Comparison of ENCODE assay signal across 8 cellular contexts in the genomic region with DNA sequence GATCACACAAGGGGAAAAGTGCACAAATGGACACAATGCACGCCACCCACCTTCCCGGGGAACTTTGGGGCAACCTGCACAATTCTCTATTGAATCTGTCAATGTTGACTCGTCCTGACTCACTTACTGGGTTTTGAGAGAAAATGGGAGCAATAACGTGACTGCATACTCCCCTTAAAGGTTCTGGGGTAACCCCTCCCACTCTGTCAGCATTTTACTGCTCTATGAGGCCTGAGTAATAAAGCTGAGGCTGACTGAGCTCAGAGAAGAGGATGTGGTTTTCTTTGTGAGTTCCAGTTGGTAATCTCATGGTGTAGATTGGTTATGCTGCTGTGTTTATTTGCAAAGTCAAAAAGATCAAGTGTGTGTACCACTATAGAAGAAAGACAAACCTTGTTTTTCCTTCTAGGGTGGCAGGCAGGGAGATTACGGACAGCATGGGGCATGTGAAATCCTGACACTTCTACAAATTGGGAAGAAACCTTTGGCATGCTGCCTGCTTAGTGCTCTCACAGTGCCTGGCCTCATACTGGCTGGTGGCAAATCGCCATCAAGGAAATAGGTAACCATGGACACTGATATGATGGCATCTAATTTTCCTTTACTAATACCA. TPM values are rescaled to one million over a fixed set of nuclear protein-coding genes. Genes with fewer than 3 reads are reported as not detected.
A peak's percentile ranks its signal among the peaks of the same experiment; 100 is the strongest.
DNase-seq lines count a peak whose midpoint lies in the region; ATAC-seq, FAIRE-seq and TF ChIP-seq lines count a peak whose summit lies in the region.

No MANE protein-coding gene starts in this region.

- no peak for TF ChIP-seq RAD21 in HepG2 (CRISPR knock-in tag; IDR thresholded peaks at IDR 0.05)

- no peak for TF ChIP-seq POLR2A in right lobe of liver (IDR thresholded peaks at IDR 0.05)
- TF ChIP-seq POLR2A in HepG2 (IDR thresholded peaks at IDR 0.05; ENCODE audit: insufficient read depth in 1 of 2, low read depth in 2 of 2, low read length in 2 of 2) = no peak

- H3K36me3 ChIP-seq in right lobe of liver (peaks cover 0 to 17% (median 3%) of the 10 kb centered on the region in 4 donors), HepG2 (replicated peaks in 1 of 2; ENCODE audit: control insufficient read depth in 1 of 2, insufficient read depth in 2 of 2, low read length in 2 of 2) (peaks cover 10 to 42% of the 10 kb centered on the region in 2 experiments), PC-3 (ENCODE audit: low read depth, low read length) (peaks cover 13% of the 10 kb centered on the region; the same call in 1 of the 2 replicates), keratinocyte (ENCODE audit: control insufficient read depth in 2 of 2, extremely low read depth in 1 of 2, insufficient read depth in 2 of 2, low read length in 2 of 2) (peaks cover 5 to 21% of the 10 kb centered on the region in 2 experiments)

- POLR2A ChIA-PET in HepG2 (lab: Yijun Ruan, JAX) = interaction anchor here (1.2 to 2.3 kb wide), 2 partner anchors 16 to 17 kb away, joined by 3 to 8 read pairs; a partner anchor contains a TSS
- POLR2A ChIA-PET in PC-3 (lab: Charles Lee; ENCODE audit: unreplicated experiment) = interaction anchor here (0.5 to 1.0 kb wide), 4 partner anchors 18 to 342 kb away, joined by 3 to 10 read pairs (median 7); no protein-coding TSS in a partner anchor

- no peaks in the 10 kb centered on the region for H3K9me3 ChIP-seq in right lobe of liver
- no peaks in the 10 kb centered on the region for H3K9me3 ChIP-seq in HepG2 (ENCODE audit: low read length)
- H3K9me3 ChIP-seq in PC-3 (ENCODE audit: low read length) = no peaks in the 10 kb centered on the region
- no peaks in the 10 kb centered on the region for H3K9me3 ChIP-seq in keratinocyte (ENCODE audit: control insufficient read depth, low read depth, low read length)

- H3K9me2 ChIP-seq in PC-3 (replicated peaks; ENCODE audit: low read length) = no peaks in the 10 kb centered on the region

- no peak for FAIRE-seq in HepG2 (lab: Jason Lieb, UNC)
- FAIRE-seq in keratinocyte (lab: Jason Lieb, UNC) = peak; percentile 98

- H3K4me1 Mint-ChIP-seq in activated T-cell treated with anti-CD3 and anti-CD28 coated beads, Interleukin-2, amount 50 U/mL, for 72 hours (ENCODE audit: low read depth) = peaks cover 51% of the 10 kb centered on the region
- H3K4me1 Mint-ChIP-seq in stimulated activated naive CD8-positive, alpha-beta T cell treated with anti-CD3 and anti-CD28 coated beads, Interleukin-15, Interleukin-2, amounts not matched to agents 100 ng/mL and 50 ng/mL, for 24 hours (ENCODE audit: low read depth) = peaks cover 59% of the 10 kb centered on the region
- peaks cover 6% of the 10 kb centered on the region for H3K4me1 Mint-ChIP-seq in progenitor cell of endocrine pancreas (ENCODE audit: low read depth)

- no peaks in the 10 kb centered on the region for H3K27me3 Mint-ChIP-seq in activated T-cell treated with anti-CD3 and anti-CD28 coated beads, Interleukin-2, amount 50 U/mL, for 72 hours (ENCODE audit: low read depth)
- no peaks in the 10 kb centered on the region for H3K27me3 Mint-ChIP-seq in stimulated activated naive CD8-positive, alpha-beta T cell treated with anti-CD3 and anti-CD28 coated beads, Interleukin-15, Interleukin-2, amounts not matched to agents 100 ng/mL and 50 ng/mL, for 24 hours
- H3K27me3 Mint-ChIP-seq in progenitor cell of endocrine pancreas = no peaks in the 10 kb centered on the region

- H3K4me3 ChIP-seq in right lobe of liver (no peak overlapping the region), HepG2 (replicated peaks in 1 of 3; ENCODE audit: insufficient read depth in 1 of 3, low read depth in 2 of 3, low read length in 3 of 3) (no peak overlapping the region), PC-3 (ENCODE audit: low read length) (peak overlapping the region; percentile 50), keratinocyte (ENCODE audit: control insufficient read depth in 2 of 3, extremely low read depth in 1 of 3, insufficient read depth in 2 of 3, low read depth in 1 of 3, low read length in 3 of 3) (no peak overlapping the region)

- in situ Hi-C loops in HepG2 (cut with HindIII; ENCODE audit: extremely low pct_ligation_motif_present, low pct_unique_long_range_greater_than_20kb) = no loop called here

- H3K9ac ChIP-seq in HepG2 (ENCODE audit: insufficient read depth, low read depth, low read length) (no peak overlapping the region), PC-3 (ENCODE audit: low read length) (peak overlapping the region; percentile 87), keratinocyte (ENCODE audit: control insufficient read depth, extremely low read depth, insufficient read depth, low read length) (peak overlapping the region; percentile 41)

- CTCF ChIA-PET in HepG2 (lab: Yijun Ruan, JAX; ENCODE audit: low intra/inter-chr PET ratio, low total read pairs) = no interaction called here
- CTCF ChIA-PET in PC-3 (lab: Charles Lee) = interaction anchor here (0.6 to 2.8 kb wide), 3 partner anchors 18 to 252 kb away, joined by 3 to 16 read pairs (median 5); no protein-coding TSS in a partner anchor

- peak overlapping the region; percentile 93 for H3K27ac Mint-ChIP-seq in activated T-cell treated with anti-CD3 and anti-CD28 coated beads, Interleukin-2, amount 50 U/mL, for 72 hours
- H3K27ac Mint-ChIP-seq in stimulated activated naive CD8-positive, alpha-beta T cell treated with anti-CD3 and anti-CD28 coated beads, Interleukin-15, Interleukin-2, amounts not matched to agents 100 ng/mL and 50 ng/mL, for 24 hours = peak overlapping the region; percentile 95
- no peak overlapping the region for H3K27ac Mint-ChIP-seq in progenitor cell of endocrine pancreas

- ATAC-seq in right lobe of liver (peak; percentile 40 to 49 (median 45)), HepG2 (no peak), HG03039 (IDR thresholded peaks at IDR 0.05; ENCODE audit: unreplicated experiment) (peak; percentile 81), PC-3 (peak; percentile 84)
- peak; percentile 94 to 96 for ATAC-seq in activated T-cell treated with anti-CD3 and anti-CD28 coated beads, Interleukin-2, amount 50 U/mL, for 72 hours (replicated peaks in 1 of 2)

- no peak for DNase-seq in right lobe of liver
- DNase-seq in HepG2 (ENCODE audit: low spot score) = no peak
- peak; percentile 99 for DNase-seq in PC-3
- DNase-seq in activated T-cell treated with anti-CD3 and anti-CD28 coated beads, Interleukin-2, amount 50 U/mL, for 72 hours = peak; percentile 73 to 80
- DNase-seq in keratinocyte (ENCODE audit: low read depth, low spot score) = peak; percentile 76
- no peak for DNase-seq in progenitor cell of endocrine pancreas (ENCODE audit: low spot score, unreplicated experiment)

- H4K20me1 ChIP-seq in HepG2 (ENCODE audit: insufficient read depth, low read length) (no peaks in the 10 kb centered on the region), PC-3 (ENCODE audit: low read length) (no peaks in the 10 kb centered on the region), keratinocyte (ENCODE audit: control insufficient read depth, extremely low read depth, insufficient read depth, low read length) (no peaks in the 10 kb centered on the region)

- peaks cover 2% of the 10 kb centered on the region for H3K9me1 ChIP-seq in keratinocyte (ENCODE audit: control insufficient read depth, extremely low read depth, insufficient read depth, low read length)

- H3K4me2 ChIP-seq in HepG2 (ENCODE audit: low read depth, low read length) (no peak overlapping the region), PC-3 (ENCODE audit: low read length) (peak overlapping the region; percentile 82), keratinocyte (ENCODE audit: control insufficient read depth, extremely low read depth, insufficient read depth, low read depth, low read length) (peak overlapping the region; percentile 62)

- H3K27ac ChIP-seq in right lobe of liver = no peak overlapping the region
- no peak overlapping the region for H3K27ac ChIP-seq in HepG2 (ENCODE audit: extremely low read length, insufficient read depth, low read length)
- peak overlapping the region; percentile 97 for H3K27ac ChIP-seq in PC-3 (ENCODE audit: low read length)
- peak overlapping the region; percentile 81 for H3K27ac ChIP-seq in keratinocyte (ENCODE audit: control insufficient read depth, insufficient read depth, low read length)

- no peak for TF ChIP-seq CTCF in right lobe of liver (IDR thresholded peaks at IDR 0.05)
- no peak for TF ChIP-seq CTCF in HepG2 (CRISPR knock-in tag; IDR thresholded peaks at IDR 0.05)
- TF ChIP-seq CTCF in PC-3 (conservative IDR thresholded peaks at IDR 0.05; ENCODE audit: low read depth, low read length) = no peak
- no peak for TF ChIP-seq CTCF in keratinocyte (optimal IDR thresholded peaks at IDR 0.05 in 1 of 3, IDR thresholded peaks at IDR 0.05 in 1 of 3, conservative IDR thresholded peaks at IDR 0.05 in 1 of 3; ENCODE audit: extremely low read depth in 1 of 3, insufficient read depth in 2 of 3, low read length in 3 of 3)
- TF ChIP-seq CTCF in progenitor cell of endocrine pancreas (IDR thresholded peaks at IDR 0.05; ENCODE audit: unreplicated experiment) = no peak

- peaks cover 10 to 12% of the 10 kb centered on the region in 2 donors for H3K36me3 Mint-ChIP-seq in activated T-cell treated with anti-CD3 and anti-CD28 coated beads, Interleukin-2, amount 50 U/mL, for 72 hours (ENCODE audit: insufficient read depth in 2 of 2)
- peaks cover 50% of the 10 kb centered on the region for H3K36me3 Mint-ChIP-seq in stimulated activated naive CD8-positive, alpha-beta T cell treated with anti-CD3 and anti-CD28 coated beads, Interleukin-15, Interleukin-2, amounts not matched to agents 100 ng/mL and 50 ng/mL, for 24 hours (ENCODE audit: low read depth)
- peaks cover 25% of the 10 kb centered on the region for H3K36me3 Mint-ChIP-seq in progenitor cell of endocrine pancreas (ENCODE audit: insufficient read depth)

- dilution Hi-C loops in keratinocyte (cut with MboI; ENCODE audit: extremely low pct_ligation_motif_present, low sequenced_read_pairs) = no loop called here

- peak overlapping the region; percentile 84 to 86 for H3K4me3 Mint-ChIP-seq in activated T-cell treated with anti-CD3 and anti-CD28 coated beads, Interleukin-2, amount 50 U/mL, for 72 hours
- H3K4me3 Mint-ChIP-seq in stimulated activated naive CD8-positive, alpha-beta T cell treated with anti-CD3 and anti-CD28 coated beads, Interleukin-15, Interleukin-2, amounts not matched to agents 100 ng/mL and 50 ng/mL, for 24 hours = peak overlapping the region; percentile 66
- no peak overlapping the region for H3K4me3 Mint-ChIP-seq in progenitor cell of endocrine pancreas (ENCODE audit: low read depth)

- H3K4me1 ChIP-seq in right lobe of liver = peaks cover 0 to 31% (median 14%) of the 10 kb centered on the region in 4 donors
- no peaks in the 10 kb centered on the region for H3K4me1 ChIP-seq in HepG2 (ENCODE audit: insufficient read depth, low read length)
- H3K4me1 ChIP-seq in PC-3 (ENCODE audit: insufficient read depth, low read length) = peaks cover 34% of the 10 kb centered on the region
- peaks cover 38% of the 10 kb centered on the region for H3K4me1 ChIP-seq in keratinocyte (ENCODE audit: control insufficient read depth, extremely low read depth, insufficient read depth, low read length)

- TF ChIP-seq EP300 in HepG2 (IDR thresholded peaks at IDR 0.05; ENCODE audit: low read depth in 2 of 2, low read length in 2 of 2) (no peak), HepG2 (CRISPR knock-in tag; IDR thresholded peaks at IDR 0.05; ENCODE audit: borderline replicate concordance) (no peak)

- H3K27me3 ChIP-seq in right lobe of liver = no peaks in the 10 kb centered on the region
- H3K27me3 ChIP-seq in HepG2 (ENCODE audit: control insufficient read depth in 1 of 2, insufficient read depth in 2 of 2, low read length in 2 of 2) = no peaks in the 10 kb centered on the region
- no peaks in the 10 kb centered on the region for H3K27me3 ChIP-seq in PC-3 (ENCODE audit: low read length)
- H3K27me3 ChIP-seq in keratinocyte (ENCODE audit: control insufficient read depth, extremely low read depth, insufficient read depth, low read length) = no peaks in the 10 kb centered on the region

- intact Hi-C loops in right lobe of liver (cut with DNase I) (loop anchor here in 1 of 2 donors (10.0 kb wide), 1 partner anchor 371 kb away; no protein-coding TSS in a partner anchor), HepG2 (cut with micrococcal nuclease; ENCODE audit: unreplicated experiment) (no loop called here), PC-3 (cut with micrococcal nuclease) (loop anchor here (1.0 to 10.0 kb wide), 5 partner anchors 18 to 381 kb away; a partner anchor contains a TSS)

- no peaks in the 10 kb centered on the region for H3K9me3 Mint-ChIP-seq in activated T-cell treated with anti-CD3 and anti-CD28 coated beads, Interleukin-2, amount 50 U/mL, for 72 hours
- no peaks in the 10 kb centered on the region for H3K9me3 Mint-ChIP-seq in stimulated activated naive CD8-positive, alpha-beta T cell treated with anti-CD3 and anti-CD28 coated beads, Interleukin-15, Interleukin-2, amounts not matched to agents 100 ng/mL and 50 ng/mL, for 24 hours
- H3K9me3 Mint-ChIP-seq in progenitor cell of endocrine pancreas (ENCODE audit: low read depth) = no peaks in the 10 kb centered on the region

- BruUV-seq in HepG2 (replicated peaks; lab: Mats Ljungman, UMichigan) = no TSS peak
- no TSS peak for BruUV-seq in PC-3 (replicated peaks; lab: Mats Ljungman, UMichigan)

- no peaks in the 10 kb centered on the region for H3K79me2 ChIP-seq in HepG2 (ENCODE audit: insufficient read depth, low read length)
- no peaks in the 10 kb centered on the region for H3K79me2 ChIP-seq in PC-3 (ENCODE audit: low read length)
- H3K79me2 ChIP-seq in keratinocyte (ENCODE audit: control insufficient read depth, insufficient read depth, low read length) = no peaks in the 10 kb centered on the region

- peaks cover 15% of the 10 kb centered on the region for H3F3A ChIP-seq in PC-3 (ENCODE audit: low read length, unreplicated experiment)

- WGBS in right lobe of liver (ENCODE audit: insufficient coverage, low coverage, low lambda C conversion rate, missing lambda C conversion rate) = 52% methylated on average over 6 of the region's 6 CpGs
- 78% methylated on average over 6 of the region's 6 CpGs for WGBS in HepG2 (ENCODE audit: low lambda C conversion rate)

- no peak overlapping the region for H2AFZ ChIP-seq in HepG2 (ENCODE audit: low read length)
- no peak overlapping the region for H2AFZ ChIP-seq in PC-3 (ENCODE audit: low read length)
- H2AFZ ChIP-seq in keratinocyte (ENCODE audit: control insufficient read depth, low read length) = no peak overlapping the region

RNA-seq across cellular contexts. Expression of a gene that starts 16.1 kb away (rescaled TPM):
- over 10,000 TPM in 2 of 6 experiments, 1,000 to 10,000 TPM in 4; 5,429 to 12,494 (median 8,679) TPM for total RNA-seq in right lobe of liver
- 2,184 and 5,485 TPM in 2 replicates for total RNA-seq in HepG2 (2016; rRNA removed; fragmentation: Illumina TruSeq; extraction: Trizol)
- 1,658 and 1,910 TPM in 2 replicates for total RNA-seq in HepG2 (2016; cell fraction: cytosol; rRNA removed; fragmentation: Illumina TruSeq; extraction: Trizol; ENCODE audit: low read depth)
- total RNA-seq in HepG2 (2016; cell fraction: insoluble cytoplasmic fraction; rRNA removed; fragmentation: Illumina TruSeq; extraction: Trizol) = 2,147 and 5,523 TPM in 2 replicates
- total RNA-seq in HepG2 (2016; cell fraction: membrane; rRNA removed; fragmentation: Illumina TruSeq; extraction: Trizol) = 1,317 and 1,654 TPM in 2 replicates
- total RNA-seq in HepG2 (2016; cell fraction: nucleus; rRNA removed; fragmentation: Illumina TruSeq; extraction: Trizol) = 3,708 and 4,228 TPM in 2 replicates
- polyA plus RNA-seq in HepG2 (2011; rRNA removed) = 1,973 and 2,476 TPM in 2 replicates
- polyA plus RNA-seq in HepG2 (2011; cell fraction: cytosol; rRNA removed) = 3,263 and 3,859 TPM in 2 replicates
- 1,542 and 1,981 TPM in 2 replicates for polyA plus RNA-seq in HepG2 (2011; cell fraction: nucleus; rRNA removed)
- 3,117 and 3,837 TPM in 2 replicates for polyA plus RNA-seq in HepG2 (2012)
- 1,826 and 2,113 TPM in 2 replicates for polyA plus RNA-seq in HepG2 (2016; cell fraction: cytosol; fragmentation: Illumina TruSeq; extraction: Trizol; ENCODE audit: low read depth)
- 1,773 and 1,785 TPM in 2 replicates for polyA plus RNA-seq in HepG2 (2016; cell fraction: insoluble cytoplasmic fraction; fragmentation: Illumina TruSeq; extraction: Trizol; ENCODE audit: low read depth)
- 1,154 and 1,399 TPM in 2 replicates for polyA plus RNA-seq in HepG2 (2016; cell fraction: membrane; fragmentation: Illumina TruSeq; extraction: Trizol; ENCODE audit: low read depth)
- 5,783 and 6,817 TPM in 2 replicates for polyA plus RNA-seq in HepG2 (2016; cell fraction: nucleus; fragmentation: Illumina TruSeq; extraction: Trizol; ENCODE audit: insufficient read depth, low read depth)
- polyA minus RNA-seq in HepG2 (2011; rRNA and poly(A)+ RNA removed; ENCODE audit: low replicate concordance) = 0.49 and 910 TPM in 2 replicates
- 1,155 and 1,457 TPM in 2 replicates for polyA minus RNA-seq in HepG2 (2011; cell fraction: cytosol; rRNA and poly(A)+ RNA removed)
- polyA minus RNA-seq in HepG2 (2011; cell fraction: nucleus; rRNA and poly(A)+ RNA removed) = 210 and 319 TPM in 2 replicates
- total RNA-seq in PC-3 (2014; rRNA removed) = 0.33 TPM in 1 of 2 replicates, not detected in the other
- total RNA-seq in activated T-cell treated with anti-CD3 and anti-CD28 coated beads, Interleukin-2, amount 50 U/mL, for 72 hours = not detected
- 0.10 TPM in 1 of 3 replicates, not detected in the others for polyA plus RNA-seq in keratinocyte
- polyA plus RNA-seq in keratinocyte (2011; ENCODE audit: low read depth) = 0.56 TPM
- not detected in 2 replicates for polyA plus RNA-seq in keratinocyte (2011; cell fraction: cytosol; rRNA removed)
- polyA plus RNA-seq in keratinocyte (2011; cell fraction: nucleus; rRNA removed) = 0.28 TPM in 1 of 2 replicates, not detected in the other
- polyA plus RNA-seq in keratinocyte (2012; ENCODE audit: low replicate concordance) = 0.25 TPM in 1 of 2 replicates, not detected in the other
- 0.20 TPM in 1 of 3 replicates, not detected in the others for polyA minus RNA-seq in keratinocyte
- not detected for polyA minus RNA-seq in keratinocyte (2011; cell fraction: cytosol; rRNA and poly(A)+ RNA removed)
- 0.53 TPM in 1 of 2 replicates, not detected in the other for polyA minus RNA-seq in keratinocyte (2011; cell fraction: nucleus; rRNA and poly(A)+ RNA removed)
- 189 and 203 TPM in 2 replicates for total RNA-seq in progenitor cell of endocrine pancreas

RNA-seq across cellular contexts. Expression of a gene that starts 23.9 kb away (rescaled TPM):
- total RNA-seq in right lobe of liver (over 10,000 TPM in 3 of 6 experiments, 1,000 to 10,000 TPM in 3; 4,225 to 15,106 (median 9,815) TPM), HepG2 (2016; rRNA removed; fragmentation: Illumina TruSeq; extraction: Trizol) (179 and 314 TPM in 2 replicates), PC-3 (2014; rRNA removed) (not detected in 2 replicates), progenitor cell of endocrine pancreas (14.9 and 16.3 TPM in 2 replicates)
- 470 and 617 TPM in 2 replicates for total RNA-seq in HepG2 (2016; cell fraction: cytosol; rRNA removed; fragmentation: Illumina TruSeq; extraction: Trizol; ENCODE audit: low read depth)
- total RNA-seq in HepG2 (2016; cell fraction: insoluble cytoplasmic fraction; rRNA removed; fragmentation: Illumina TruSeq; extraction: Trizol) = 191 and 310 TPM in 2 replicates
- 250 and 324 TPM in 2 replicates for total RNA-seq in HepG2 (2016; cell fraction: membrane; rRNA removed; fragmentation: Illumina TruSeq; extraction: Trizol)
- 211 and 238 TPM in 2 replicates for total RNA-seq in HepG2 (2016; cell fraction: nucleus; rRNA removed; fragmentation: Illumina TruSeq; extraction: Trizol)
- polyA plus RNA-seq in HepG2 (2011; rRNA removed) (687 and 1,005 TPM in 2 replicates), keratinocyte (not detected in 3 replicates)
- 944 and 988 TPM in 2 replicates for polyA plus RNA-seq in HepG2 (2011; cell fraction: cytosol; rRNA removed)
- 255 and 392 TPM in 2 replicates for polyA plus RNA-seq in HepG2 (2011; cell fraction: nucleus; rRNA removed)
- polyA plus RNA-seq in HepG2 (2012) = 921 and 1,213 TPM in 2 replicates
- 724 and 925 TPM in 2 replicates for polyA plus RNA-seq in HepG2 (2016; cell fraction: cytosol; fragmentation: Illumina TruSeq; extraction: Trizol; ENCODE audit: low read depth)
- 243 and 253 TPM in 2 replicates for polyA plus RNA-seq in HepG2 (2016; cell fraction: insoluble cytoplasmic fraction; fragmentation: Illumina TruSeq; extraction: Trizol; ENCODE audit: low read depth)
- 332 and 399 TPM in 2 replicates for polyA plus RNA-seq in HepG2 (2016; cell fraction: membrane; fragmentation: Illumina TruSeq; extraction: Trizol; ENCODE audit: low read depth)
- 479 and 488 TPM in 2 replicates for polyA plus RNA-seq in HepG2 (2016; cell fraction: nucleus; fragmentation: Illumina TruSeq; extraction: Trizol; ENCODE audit: insufficient read depth, low read depth)
- polyA minus RNA-seq in HepG2 (2011; rRNA and poly(A)+ RNA removed; ENCODE audit: low replicate concordance) = 493 TPM in 1 of 2 replicates, not detected in the other
- 182 and 185 TPM in 2 replicates for polyA minus RNA-seq in HepG2 (2011; cell fraction: cytosol; rRNA and poly(A)+ RNA removed)
- 38.8 and 66.1 TPM in 2 replicates for polyA minus RNA-seq in HepG2 (2011; cell fraction: nucleus; rRNA and poly(A)+ RNA removed)
- total RNA-seq in activated T-cell treated with anti-CD3 and anti-CD28 coated beads, Interleukin-2, amount 50 U/mL, for 72 hours = not detected
- not detected for polyA plus RNA-seq in keratinocyte (2011; ENCODE audit: low read depth)
- not detected in 2 replicates for polyA plus RNA-seq in keratinocyte (2011; cell fraction: cytosol; rRNA removed)
- polyA plus RNA-seq in keratinocyte (2011; cell fraction: nucleus; rRNA removed) = not detected in 2 replicates
- not detected in 2 replicates for polyA plus RNA-seq in keratinocyte (2012; ENCODE audit: low replicate concordance)
- not detected in 3 replicates for polyA minus RNA-seq in keratinocyte
- not detected for polyA minus RNA-seq in keratinocyte (2011; cell fraction: cytosol; rRNA and poly(A)+ RNA removed)
- not detected in 2 replicates for polyA minus RNA-seq in keratinocyte (2011; cell fraction: nucleus; rRNA and poly(A)+ RNA removed)

RNA-seq across cellular contexts. Expression of a gene that starts 30.5 kb away (rescaled TPM):
- total RNA-seq in right lobe of liver (1,000 to 10,000 TPM in 2 of 6 experiments, 100 to 1,000 TPM in 2, 10 to 100 TPM in 2; 21.9 to 1,288 (median 117) TPM), HepG2 (2016; rRNA removed; fragmentation: Illumina TruSeq; extraction: Trizol) (1.8 and 3.8 TPM in 2 replicates), PC-3 (2014; rRNA removed) (not detected in 2 replicates), progenitor cell of endocrine pancreas (not detected in 2 replicates)
- total RNA-seq in HepG2 (2016; cell fraction: cytosol; rRNA removed; fragmentation: Illumina TruSeq; extraction: Trizol; ENCODE audit: low read depth) = 1.2 and 2.1 TPM in 2 replicates
- 2.1 and 3.7 TPM in 2 replicates for total RNA-seq in HepG2 (2016; cell fraction: insoluble cytoplasmic fraction; rRNA removed; fragmentation: Illumina TruSeq; extraction: Trizol)
- 2.5 and 3.8 TPM in 2 replicates for total RNA-seq in HepG2 (2016; cell fraction: membrane; rRNA removed; fragmentation: Illumina TruSeq; extraction: Trizol)
- total RNA-seq in HepG2 (2016; cell fraction: nucleus; rRNA removed; fragmentation: Illumina TruSeq; extraction: Trizol) = 1.5 and 3.9 TPM in 2 replicates
- polyA plus RNA-seq in HepG2 (2011; rRNA removed) (7.2 and 11.0 TPM in 2 replicates), keratinocyte (not detected in 3 replicates)
- 9.4 and 10.1 TPM in 2 replicates for polyA plus RNA-seq in HepG2 (2011; cell fraction: cytosol; rRNA removed)
- 4.4 and 6.4 TPM in 2 replicates for polyA plus RNA-seq in HepG2 (2011; cell fraction: nucleus; rRNA removed)
- 5.7 and 7.6 TPM in 2 replicates for polyA plus RNA-seq in HepG2 (2012)
- 1.8 and 2.4 TPM in 2 replicates for polyA plus RNA-seq in HepG2 (2016; cell fraction: cytosol; fragmentation: Illumina TruSeq; extraction: Trizol; ENCODE audit: low read depth)
- polyA plus RNA-seq in HepG2 (2016; cell fraction: insoluble cytoplasmic fraction; fragmentation: Illumina TruSeq; extraction: Trizol; ENCODE audit: low read depth) = 1.6 and 1.8 TPM in 2 replicates
- polyA plus RNA-seq in HepG2 (2016; cell fraction: membrane; fragmentation: Illumina TruSeq; extraction: Trizol; ENCODE audit: low read depth) = 2.4 and 3.3 TPM in 2 replicates
- polyA plus RNA-seq in HepG2 (2016; cell fraction: nucleus; fragmentation: Illumina TruSeq; extraction: Trizol; ENCODE audit: insufficient read depth, low read depth) = 3.5 and 4.1 TPM in 2 replicates
- 4.4 TPM in 1 of 2 replicates, not detected in the other for polyA minus RNA-seq in HepG2 (2011; rRNA and poly(A)+ RNA removed; ENCODE audit: low replicate concordance)
- 2.5 and 3.2 TPM in 2 replicates for polyA minus RNA-seq in HepG2 (2011; cell fraction: cytosol; rRNA and poly(A)+ RNA removed)
- polyA minus RNA-seq in HepG2 (2011; cell fraction: nucleus; rRNA and poly(A)+ RNA removed) = 0.77 and 1.6 TPM in 2 replicates
- not detected for total RNA-seq in activated T-cell treated with anti-CD3 and anti-CD28 coated beads, Interleukin-2, amount 50 U/mL, for 72 hours
- not detected for polyA plus RNA-seq in keratinocyte (2011; ENCODE audit: low read depth)
- not detected in 2 replicates for polyA plus RNA-seq in keratinocyte (2011; cell fraction: cytosol; rRNA removed)
- not detected in 2 replicates for polyA plus RNA-seq in keratinocyte (2011; cell fraction: nucleus; rRNA removed)
- polyA plus RNA-seq in keratinocyte (2012; ENCODE audit: low replicate concordance) = not detected in 2 replicates
- polyA minus RNA-seq in keratinocyte = not detected in 3 replicates
- not detected for polyA minus RNA-seq in keratinocyte (2011; cell fraction: cytosol; rRNA and poly(A)+ RNA removed)
- not detected in 2 replicates for polyA minus RNA-seq in keratinocyte (2011; cell fraction: nucleus; rRNA and poly(A)+ RNA removed)

Comparison
In these comparisons a context has a peak if more than half of its experiments do, and no peak if none do; other contexts are left out.
1. RNA of a gene that starts 30.5 kb away (total RNA-seq): 21.9 to 1,288 TPM in right lobe of liver; 1.2 to 3.9 TPM in HepG2, not detected in activated T-cell treated with anti-CD3 and anti-CD28 coated beads, Interleukin-2, amount 50 U/mL, for 72 hours, not detected in PC-3 and not detected in progenitor cell of endocrine pancreas; every median in the first group is over 4 times any median in the second.
2. DNase-seq: peak in PC-3 (single experiment), activated T-cell treated with anti-CD3 and anti-CD28 coated beads, Interleukin-2, amount 50 U/mL, for 72 hours (2 of 2) and keratinocyte (single experiment); none in right lobe of liver (0 of 3), HepG2 (single experiment) and progenitor cell of endocrine pancreas (single experiment).
3. H3K27ac ChIP-seq: peak in PC-3 (single experiment) and keratinocyte (single experiment); none in right lobe of liver (0 of 3) and HepG2 (single experiment).
4. RNA of a gene that starts 16.1 kb away (total RNA-seq): 5,429 to 12,494 TPM in right lobe of liver, 1,317 to 5,523 TPM in HepG2 and 189 to 203 TPM in progenitor cell of endocrine pancreas; 0.33 TPM in PC-3 and not detected in activated T-cell treated with anti-CD3 and anti-CD28 coated beads, Interleukin-2, amount 50 U/mL, for 72 hours; every median in the first group is over 100 times any median in the second.
5. RNA of a gene that starts 23.9 kb away (total RNA-seq): 4,225 to 15,106 TPM in right lobe of liver and 179 to 617 TPM in HepG2; 14.9 to 16.3 TPM in progenitor cell of endocrine pancreas, not detected in PC-3 and not detected in activated T-cell treated with anti-CD3 and anti-CD28 coated beads, Interleukin-2, amount 50 U/mL, for 72 hours; every median in the first group is over 10 times any median in the second.